Comparison of ENCODE assay signal across 8 cellular contexts in genomic region chr9:69971643-69972449, GRCh38.
DNase-seq lines count a peak whose midpoint lies in the region; ATAC-seq and TF ChIP-seq lines count a peak whose summit lies in the region.

No MANE protein-coding gene starts in this region.

- TF ChIP-seq CTCF in GM12865 (IDR thresholded peaks at IDR 0.05; ENCODE audit: insufficient read depth, low read depth, low read length, missing control alignments) (peak; percentile 88), fibroblast of lung (conservative IDR thresholded peaks at IDR 0.05 in 1 of 2, IDR thresholded peaks at IDR 0.05 in 1 of 2; ENCODE audit: low read depth in 1 of 2, low read length in 2 of 2) (peak; percentile 95 to 97)

- H3K36me3 ChIP-seq in fibroblast of lung (ENCODE audit: control insufficient read depth, insufficient read depth, low read length): no peaks in the 10 kb centered on the region
- H3K36me3 ChIP-seq in naive thymus-derived CD4-positive, alpha-beta T cell (ENCODE audit: control insufficient read depth in 2 of 3, insufficient read depth in 3 of 3, low read length in 3 of 3): no peaks in the 10 kb centered on the region
- no peaks in the 10 kb centered on the region for H3K36me3 ChIP-seq in stomach smooth muscle (ENCODE audit: control insufficient read depth in 2 of 2, insufficient read depth in 2 of 2, low read length in 2 of 2)

- H3K4me3 Mint-ChIP-seq in naive thymus-derived CD4-positive, alpha-beta T cell: no peak overlapping the region

- DNase-seq in GM12865 (ENCODE audit: low read depth) (peak; percentile 58), NCI-H526 treated with DMSO at 0.1 percent for 48 hours (lab: John Stamatoyannopoulos, UW) (peak; percentile 13), activated T-cell treated with anti-CD3 and anti-CD28 coated beads for 24 hours (ENCODE audit: low read depth) (peak; percentile 27), fibroblast of lung (ENCODE audit: low read depth in 2 of 2) (peak; percentile 75)
- peak in 7 of 9 donors; percentile 18 to 37 (median 27) for DNase-seq in naive thymus-derived CD4-positive, alpha-beta T cell

- H3K4me2 ChIP-seq in fibroblast of lung (ENCODE audit: extremely low read depth, insufficient read depth, low read length): peak overlapping the region; percentile 27

- H3K27me3 Mint-ChIP-seq in naive thymus-derived CD4-positive, alpha-beta T cell: peaks cover 5 to 19% (median 15%) of the 10 kb centered on the region in 5 donors

- no peak overlapping the region for H3K27ac ChIP-seq in fibroblast of lung (ENCODE audit: insufficient read depth, low read length)
- H3K27ac ChIP-seq in naive thymus-derived CD4-positive, alpha-beta T cell (ENCODE audit: low read depth, low read length): no peak overlapping the region
- no peak overlapping the region for H3K27ac ChIP-seq in stomach smooth muscle (ENCODE audit: low read length)

- H3K9me3 ChIP-seq in fibroblast of lung (ENCODE audit: control insufficient read depth, insufficient read depth, low read depth, low read length) (no peaks in the 10 kb centered on the region), stomach smooth muscle (ENCODE audit: control insufficient read depth in 2 of 2, low read length in 2 of 2) (no peaks in the 10 kb centered on the region)
- no peaks in the 10 kb centered on the region for H3K9me3 ChIP-seq in naive thymus-derived CD4-positive, alpha-beta T cell (ENCODE audit: control insufficient read depth in 2 of 3, low read length in 3 of 3)

- POLR2A ChIA-PET in naive thymus-derived CD4-positive, alpha-beta T cell (lab: Charles Lee): no interaction called here

- H3K4me1 ChIP-seq in fibroblast of lung (ENCODE audit: control insufficient read depth, extremely low read depth, insufficient read depth, low read length): peaks cover 9% of the 10 kb centered on the region
- H3K4me1 ChIP-seq in naive thymus-derived CD4-positive, alpha-beta T cell (ENCODE audit: control insufficient read depth in 2 of 2, insufficient read depth in 2 of 2, low read length in 2 of 2): no peaks in the 10 kb centered on the region
- H3K4me1 ChIP-seq in stomach smooth muscle (ENCODE audit: control insufficient read depth, insufficient read depth, low read length): peaks cover 7% of the 10 kb centered on the region

- intact Hi-C loops in naive thymus-derived CD4-positive, alpha-beta T cell (cut with micrococcal nuclease): loop anchor here (1.0 to 5.0 kb wide), 6 partner anchors 139 to 1030 kb away; no protein-coding TSS in a partner anchor

- ATAC-seq in HG03139 (IDR thresholded peaks at IDR 0.05; ENCODE audit: unreplicated experiment): peak; percentile 63
- ATAC-seq in naive thymus-derived CD4-positive, alpha-beta T cell: peak; percentile 52
- ATAC-seq in GM18907 (IDR thresholded peaks at IDR 0.05; ENCODE audit: unreplicated experiment): no peak

- no peaks in the 10 kb centered on the region for H3K79me2 ChIP-seq in fibroblast of lung (ENCODE audit: control insufficient read depth, insufficient read depth, low read length)

- no peaks in the 10 kb centered on the region for H3K9me3 Mint-ChIP-seq in naive thymus-derived CD4-positive, alpha-beta T cell

- H3K4me3 ChIP-seq in GM12865 (ENCODE audit: low read depth, low read length) (no peak overlapping the region), fibroblast of lung (replicated peaks in 1 of 4; ENCODE audit: control extremely low read depth in 1 of 4, insufficient read depth in 1 of 4, low read depth in 3 of 4, low read length in 4 of 4) (no peak overlapping the region), stomach smooth muscle (ENCODE audit: low read length in 2 of 2) (peak overlapping the region; percentile 44 to 50)
- no peak overlapping the region for H3K4me3 ChIP-seq in naive thymus-derived CD4-positive, alpha-beta T cell (ENCODE audit: low read length)

- H3K27ac Mint-ChIP-seq in naive thymus-derived CD4-positive, alpha-beta T cell: no peak overlapping the region

- no peaks in the 10 kb centered on the region for H4K20me1 ChIP-seq in fibroblast of lung (ENCODE audit: control insufficient read depth, extremely low read depth, insufficient read depth, low read length)

- H3K9ac ChIP-seq in fibroblast of lung (ENCODE audit: insufficient read depth, low read length) (no peak overlapping the region), stomach smooth muscle (ENCODE audit: low read length in 2 of 2) (peak overlapping the region in 1 of 2 donors; percentile 51)

- no peaks in the 10 kb centered on the region for H3K27me3 ChIP-seq in fibroblast of lung (ENCODE audit: control insufficient read depth, insufficient read depth, low read length)
- no peaks in the 10 kb centered on the region for H3K27me3 ChIP-seq in naive thymus-derived CD4-positive, alpha-beta T cell (ENCODE audit: control insufficient read depth in 2 of 2, insufficient read depth in 2 of 2, low read length in 2 of 2)
- no peaks in the 10 kb centered on the region for H3K27me3 ChIP-seq in stomach smooth muscle (ENCODE audit: control insufficient read depth in 1 of 2, insufficient read depth in 2 of 2, low read length in 2 of 2)

- H3K36me3 Mint-ChIP-seq in naive thymus-derived CD4-positive, alpha-beta T cell: no peaks in the 10 kb centered on the region

- H2AFZ ChIP-seq in fibroblast of lung (ENCODE audit: low read length): peak overlapping the region; percentile 39

- H3K4me1 Mint-ChIP-seq in naive thymus-derived CD4-positive, alpha-beta T cell: peaks cover 0 to 4% (median 0%) of the 10 kb centered on the region in 7 donors

- CTCF ChIA-PET in naive thymus-derived CD4-positive, alpha-beta T cell (lab: Charles Lee): interaction anchor here (0.6 to 2.2 kb wide), 2 partner anchors 38 to 630 kb away, joined by 3 to 7 read pairs; no protein-coding TSS in a partner anchor

Comparison
In these comparisons a context has a peak if more than half of its experiments do, and no peak if none do; other contexts are left out.
1. DNase-seq: peak in every context shown above with its lines; median percentile 75 in fibroblast of lung; 58 in GM12865; 27 in activated T-cell treated with anti-CD3 and anti-CD28 coated beads for 24 hours; 27 in naive thymus-derived CD4-positive, alpha-beta T cell; 13 in NCI-H526 treated with DMSO at 0.1 percent for 48 hours.
2. H3K4me3 ChIP-seq: peak in stomach smooth muscle (2 of 2); none in GM12865 (single experiment), fibroblast of lung (0 of 4) and naive thymus-derived CD4-positive, alpha-beta T cell (single experiment).